In the genomic region with DNA sequence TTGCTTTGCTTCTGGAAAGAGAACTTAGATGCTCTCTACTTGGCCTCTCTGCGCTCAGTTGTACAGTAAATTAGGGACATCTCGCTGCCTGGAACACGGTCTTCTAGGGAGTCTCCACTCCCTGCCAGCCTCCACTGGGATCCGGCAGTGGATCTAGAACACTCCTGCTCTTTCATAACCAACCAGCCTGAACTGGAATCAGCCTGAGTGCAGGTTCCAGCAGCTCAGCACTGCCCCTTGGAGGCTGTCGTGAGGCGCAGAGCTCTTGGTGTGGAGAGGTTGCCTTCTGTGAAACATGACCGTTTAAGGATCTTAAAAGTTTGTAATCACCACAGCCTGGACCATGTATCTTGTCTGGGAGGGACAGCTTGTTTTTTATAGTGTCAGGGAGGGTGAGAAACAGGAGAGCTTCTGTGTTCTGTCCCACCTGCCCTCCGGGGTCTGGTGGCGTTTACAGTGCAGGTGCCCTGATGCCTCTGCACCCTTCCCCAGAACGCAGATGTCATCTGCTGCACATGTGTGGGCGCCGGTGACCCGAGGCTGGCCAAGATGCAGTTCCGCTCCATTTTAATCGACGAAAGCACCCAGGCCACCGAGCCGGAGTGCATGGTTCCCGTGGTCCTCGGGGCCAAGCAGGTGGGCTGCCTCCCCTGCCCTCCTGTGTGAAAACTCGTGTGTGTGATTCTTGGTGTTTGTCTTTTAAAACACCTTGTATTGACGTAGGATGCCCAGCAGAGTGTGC, we compare ENCODE assay signal across 11 cellular contexts. TPM values are rescaled to one million over a fixed set of nuclear protein-coding genes. Genes with fewer than 3 reads are reported as not detected.
DNase-seq lines count a peak whose midpoint lies in the region; ATAC-seq and TF ChIP-seq lines count a peak whose summit lies in the region.
"Had no signal": no experiment of that assay in that cellular context is flagged by ENCODE, and none has a peak within 500 bp of the region (broad histone marks: within the 10 kb centered on the region; RNA-seq: fewer than 3 reads in every experiment).

No MANE protein-coding gene starts in this region.

- H3K4me1 Mint-ChIP-seq in activated T-helper 2 cell treated with anti-CD3 and anti-CD28 coated beads, Interferon-gamma antibody, Interleukin-2, Interleukin-4, amounts not matched to agents 10 μg/mL and 5 μg/mL and 100 μg/mL, durations not matched to agents 14 hours and 24 hours and 36 hours (ENCODE audit: low read depth), result no peaks in the 10 kb centered on the region

- H3K36me3 Mint-ChIP-seq in activated T-helper 2 cell treated with anti-CD3 and anti-CD28 coated beads, Interferon-gamma antibody, Interleukin-2, Interleukin-4, amounts not matched to agents 10 μg/mL and 5 μg/mL and 100 μg/mL, durations not matched to agents 14 hours and 24 hours and 36 hours (ENCODE audit: low read depth), result peaks cover 63% of the 10 kb centered on the region

- ATAC-seq in right lobe of liver (peak in 3 of 4 donors; percentile 4 to 65 (median 51)), GM19463 (IDR thresholded peaks at IDR 0.05; ENCODE audit: unreplicated experiment) (no peak)
- ATAC-seq: upper lobe of right lung had no signal

- no peak for TF ChIP-seq EP300 in Ishikawa (IDR thresholded peaks at IDR 0.05; ENCODE audit: borderline replicate concordance)

- H3K4me3 Mint-ChIP-seq in activated T-helper 2 cell treated with anti-CD3 and anti-CD28 coated beads, Interferon-gamma antibody, Interleukin-2, Interleukin-4, amounts not matched to agents 10 μg/mL and 5 μg/mL and 100 μg/mL, durations not matched to agents 14 hours and 24 hours and 36 hours (ENCODE audit: low read depth), result no peak overlapping the region
- H3K4me3 Mint-ChIP-seq: dendritic cell treated with granulocyte-macrophage colony-stimulating factor and Interleukin-4, amounts not matched to agents 40 ng/mL and 50 ng/mL, for 4 days had no signal

- H3K36me3 ChIP-seq in right lobe of liver, result peaks cover 17 to 99% (median 57%) of the 10 kb centered on the region in 4 donors

- TF ChIP-seq POLR2A in right lobe of liver (IDR thresholded peaks at IDR 0.05), result no peak

- 53% methylated on average over 3 of the region's 22 CpGs for WGBS in right lobe of liver (ENCODE audit: insufficient coverage, low coverage, low lambda C conversion rate, missing lambda C conversion rate)

- H3K4me1 ChIP-seq in right lobe of liver, result peaks cover 0 to 11% (median 0%) of the 10 kb centered on the region in 4 donors
- H3K4me1 ChIP-seq: SJCRH30 had no signal

- DNase-seq in AG20443 (ENCODE audit: low spot score) (peak; percentile 51), cardiac fibroblast (ENCODE audit: low read depth in 2 of 2) (peak; percentile 40 to 56), right lobe of liver (peak in 2 of 3 donors; percentile 47 to 58), NCI-H2227 treated with DMSO at 0.1 percent for 48 hours (lab: John Stamatoyannopoulos, UW) (no peak)
- no peak for DNase-seq in activated CD8-positive, alpha-beta memory T cell treated with anti-CD3 and anti-CD28 coated beads for 24 hours
- DNase-seq in activated T-helper 2 cell treated with anti-CD3 and anti-CD28 coated beads, Interferon-gamma antibody, Interleukin-2, Interleukin-4, amounts not matched to agents 10 μg/mL and 5 μg/mL and 100 μg/mL, durations not matched to agents 14 hours and 24 hours and 36 hours (ENCODE audit: low spot score), result no peak
- DNase-seq: upper lobe of right lung had no signal

- intact Hi-C loops in right lobe of liver (cut with DNase I), result loop anchor here in 1 of 2 donors (5.0 to 10.0 kb wide), 2 partner anchors 79 to 412 kb away; no protein-coding TSS in a partner anchor
- intact Hi-C loops in activated T-helper 2 cell treated with anti-CD3 and anti-CD28 coated beads, Interferon-gamma antibody, Interleukin-2, Interleukin-4, amounts not matched to agents 10 μg/mL and 5 μg/mL and 100 μg/mL, durations not matched to agents 14 hours and 24 hours and 36 hours (cut with micrococcal nuclease), result no loop called here

- no peaks in the 10 kb centered on the region for H3K9me3 ChIP-seq in right lobe of liver
- H3K9me3 ChIP-seq: SJCRH30, upper lobe of right lung had no signal

- TF ChIP-seq RAD21 in Ishikawa (IDR thresholded peaks at IDR 0.05; ENCODE audit: low read depth), result peak; percentile 39; the same call in 1 of the 2 replicates

- H3K27ac Mint-ChIP-seq in activated T-helper 2 cell treated with anti-CD3 and anti-CD28 coated beads, Interferon-gamma antibody, Interleukin-2, Interleukin-4, amounts not matched to agents 10 μg/mL and 5 μg/mL and 100 μg/mL, durations not matched to agents 14 hours and 24 hours and 36 hours, result no peak overlapping the region
- H3K27ac Mint-ChIP-seq: dendritic cell treated with granulocyte-macrophage colony-stimulating factor and Interleukin-4, amounts not matched to agents 40 ng/mL and 50 ng/mL, for 4 days had no signal

- H3K4me3 ChIP-seq in cardiac fibroblast (replicated peaks in 1 of 2; ENCODE audit: low read depth in 2 of 2, low read length in 2 of 2), result no peak overlapping the region
- no peak overlapping the region for H3K4me3 ChIP-seq in right lobe of liver
- H3K4me3 ChIP-seq: SJCRH30, upper lobe of right lung had no signal

- TF ChIP-seq CTCF in cardiac fibroblast (IDR thresholded peaks at IDR 0.05; ENCODE audit: low read depth, low read length) (peak; percentile 30), right lobe of liver (IDR thresholded peaks at IDR 0.05) (peak in 3 of 4 donors; percentile 5 to 38 (median 12))

- H3K27me3 Mint-ChIP-seq in activated T-helper 2 cell treated with anti-CD3 and anti-CD28 coated beads, Interferon-gamma antibody, Interleukin-2, Interleukin-4, amounts not matched to agents 10 μg/mL and 5 μg/mL and 100 μg/mL, durations not matched to agents 14 hours and 24 hours and 36 hours (ENCODE audit: low read depth), result no peaks in the 10 kb centered on the region
- H3K27me3 Mint-ChIP-seq: dendritic cell treated with granulocyte-macrophage colony-stimulating factor and Interleukin-4, amounts not matched to agents 40 ng/mL and 50 ng/mL, for 4 days had no signal

- H3K27ac ChIP-seq in right lobe of liver, result peak overlapping the region in 1 of 3 donors; percentile 18
- H3K27ac ChIP-seq: SJCRH30, upper lobe of right lung had no signal

- H3K27me3 ChIP-seq in right lobe of liver, result no peaks in the 10 kb centered on the region
- H3K27me3 ChIP-seq: SJCRH30, upper lobe of right lung had no signal

- no peaks in the 10 kb centered on the region for H3K9me3 Mint-ChIP-seq in activated T-helper 2 cell treated with anti-CD3 and anti-CD28 coated beads, Interferon-gamma antibody, Interleukin-2, Interleukin-4, amounts not matched to agents 10 μg/mL and 5 μg/mL and 100 μg/mL, durations not matched to agents 14 hours and 24 hours and 36 hours
- H3K9me3 Mint-ChIP-seq: dendritic cell treated with granulocyte-macrophage colony-stimulating factor and Interleukin-4, amounts not matched to agents 40 ng/mL and 50 ng/mL, for 4 days had no signal

TF ChIP-seq in Ishikawa, 13 proteins besides CTCF, POLR2A, EP300 and RAD21 (continues in another document):
- no peak for TF ChIP-seq NFIC (IDR thresholded peaks at IDR 0.05)
- no peak for TF ChIP-seq FOXM1 (IDR thresholded peaks at IDR 0.05; ENCODE audit: borderline replicate concordance, low read depth)
- TF ChIP-seq, protein P1, sequence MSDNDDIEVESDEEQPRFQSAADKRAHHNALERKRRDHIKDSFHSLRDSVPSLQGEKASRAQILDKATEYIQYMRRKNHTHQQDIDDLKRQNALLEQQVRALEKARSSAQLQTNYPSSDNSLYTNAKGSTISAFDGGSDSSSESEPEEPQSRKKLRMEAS (IDR thresholded peaks at IDR 0.05), result no peak
- TF ChIP-seq, protein P2, sequence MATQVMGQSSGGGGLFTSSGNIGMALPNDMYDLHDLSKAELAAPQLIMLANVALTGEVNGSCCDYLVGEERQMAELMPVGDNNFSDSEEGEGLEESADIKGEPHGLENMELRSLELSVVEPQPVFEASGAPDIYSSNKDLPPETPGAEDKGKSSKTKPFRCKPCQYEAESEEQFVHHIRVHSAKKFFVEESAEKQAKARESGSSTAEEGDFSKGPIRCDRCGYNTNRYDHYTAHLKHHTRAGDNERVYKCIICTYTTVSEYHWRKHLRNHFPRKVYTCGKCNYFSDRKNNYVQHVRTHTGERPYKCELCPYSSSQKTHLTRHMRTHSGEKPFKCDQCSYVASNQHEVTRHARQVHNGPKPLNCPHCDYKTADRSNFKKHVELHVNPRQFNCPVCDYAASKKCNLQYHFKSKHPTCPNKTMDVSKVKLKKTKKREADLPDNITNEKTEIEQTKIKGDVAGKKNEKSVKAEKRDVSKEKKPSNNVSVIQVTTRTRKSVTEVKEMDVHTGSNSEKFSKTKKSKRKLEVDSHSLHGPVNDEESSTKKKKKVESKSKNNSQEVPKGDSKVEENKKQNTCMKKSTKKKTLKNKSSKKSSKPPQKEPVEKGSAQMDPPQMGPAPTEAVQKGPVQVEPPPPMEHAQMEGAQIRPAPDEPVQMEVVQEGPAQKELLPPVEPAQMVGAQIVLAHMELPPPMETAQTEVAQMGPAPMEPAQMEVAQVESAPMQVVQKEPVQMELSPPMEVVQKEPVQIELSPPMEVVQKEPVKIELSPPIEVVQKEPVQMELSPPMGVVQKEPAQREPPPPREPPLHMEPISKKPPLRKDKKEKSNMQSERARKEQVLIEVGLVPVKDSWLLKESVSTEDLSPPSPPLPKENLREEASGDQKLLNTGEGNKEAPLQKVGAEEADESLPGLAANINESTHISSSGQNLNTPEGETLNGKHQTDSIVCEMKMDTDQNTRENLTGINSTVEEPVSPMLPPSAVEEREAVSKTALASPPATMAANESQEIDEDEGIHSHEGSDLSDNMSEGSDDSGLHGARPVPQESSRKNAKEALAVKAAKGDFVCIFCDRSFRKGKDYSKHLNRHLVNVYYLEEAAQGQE (IDR thresholded peaks at IDR 0.05; ENCODE audit: low read depth), result no peak
- TF ChIP-seq TCF12 (IDR thresholded peaks at IDR 0.05; ENCODE audit: low read depth), result no peak
- no peak for TF ChIP-seq EGR1 (IDR thresholded peaks at IDR 0.05)
- TF ChIP-seq, protein P3, sequence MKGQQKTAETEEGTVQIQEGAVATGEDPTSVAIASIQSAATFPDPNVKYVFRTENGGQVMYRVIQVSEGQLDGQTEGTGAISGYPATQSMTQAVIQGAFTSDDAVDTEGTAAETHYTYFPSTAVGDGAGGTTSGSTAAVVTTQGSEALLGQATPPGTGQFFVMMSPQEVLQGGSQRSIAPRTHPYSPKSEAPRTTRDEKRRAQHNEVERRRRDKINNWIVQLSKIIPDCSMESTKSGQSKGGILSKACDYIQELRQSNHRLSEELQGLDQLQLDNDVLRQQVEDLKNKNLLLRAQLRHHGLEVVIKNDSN (IDR thresholded peaks at IDR 0.05), result no peak
- TF ChIP-seq YY1 (IDR thresholded peaks at IDR 0.05; ENCODE audit: low read depth), result no peak
- TF ChIP-seq TAF1 (IDR thresholded peaks at IDR 0.05; ENCODE audit: low read depth), result no peak
- TF ChIP-seq CREB1 (IDR thresholded peaks at IDR 0.05; ENCODE audit: low read depth), result no peak

RNA-seq across cellular contexts. Expression of a gene that starts 24.8 kb away (rescaled TPM):
- 10 to 100 TPM; 34.0 to 61.0 (median 41.3) TPM for total RNA-seq in right lobe of liver
- 99.5 and 110 TPM in 2 replicates for total RNA-seq in activated T-helper 2 cell treated with anti-CD3 and anti-CD28 coated beads, Interferon-gamma antibody, Interleukin-2, Interleukin-4, amounts not matched to agents 10 μg/mL and 5 μg/mL and 100 μg/mL, durations not matched to agents 14 hours and 24 hours and 36 hours

RNA-seq across cellular contexts. Expression of a gene that starts 39.4 kb away (rescaled TPM):
- total RNA-seq in right lobe of liver, result not detected
- 0.09 and 0.18 TPM in 2 replicates for total RNA-seq in activated T-helper 2 cell treated with anti-CD3 and anti-CD28 coated beads, Interferon-gamma antibody, Interleukin-2, Interleukin-4, amounts not matched to agents 10 μg/mL and 5 μg/mL and 100 μg/mL, durations not matched to agents 14 hours and 24 hours and 36 hours
- total RNA-seq: upper lobe of right lung had no signal

Comparison
In these comparisons a context has a peak if more than half of its experiments do, and no peak if none do; other contexts are left out.
1. DNase-seq: peak in AG20443 (single experiment), cardiac fibroblast (2 of 2) and right lobe of liver (2 of 3); none in activated CD8-positive, alpha-beta memory T cell treated with anti-CD3 and anti-CD28 coated beads for 24 hours (single experiment), activated T-helper 2 cell treated with anti-CD3 and anti-CD28 coated beads, Interferon-gamma antibody, Interleukin-2, Interleukin-4, amounts not matched to agents 10 μg/mL and 5 μg/mL and 100 μg/mL, durations not matched to agents 14 hours and 24 hours and 36 hours (single experiment) and NCI-H2227 treated with DMSO at 0.1 percent for 48 hours (single experiment).